ENCODE assay signal across 8 cellular contexts in genomic region chr3:66442254-66443249, GRCh38. TPM values are rescaled to one million over a fixed set of nuclear protein-coding genes. Genes with fewer than 3 reads are reported as not detected.
DNase-seq lines count a peak whose midpoint lies in the region; TF ChIP-seq lines count a peak whose summit lies in the region.

No MANE protein-coding gene starts in this region.

- DNase-seq in GM04504 (ENCODE audit: low read depth) (peak; percentile 71), RPMI7951 (ENCODE audit: low read depth) (peak; percentile 94), fibroblast of peridontal ligament (ENCODE audit: extremely low read depth) (peak; percentile 84), posterior vena cava (ENCODE audit: low spot score) (no peak), epidermal melanocyte (ENCODE audit: insufficient read length, low spot score) (no peak), mesenteric fat pad (ENCODE audit: low spot score) (no peak), GDM1 (lab: John Stamatoyannopoulos, UW) (no peak)

- no peak for TF ChIP-seq CTCF in neutrophil (IDR thresholded peaks at IDR 0.05)

- H3K27me3 ChIP-seq in neutrophil = no peaks in the 10 kb centered on the region

- intact Hi-C loops in posterior vena cava (cut with DNase I) = loop anchor here in 1 of 2 donors (10.0 kb wide), 1 partner anchor 618 kb away; no protein-coding TSS in a partner anchor

- H3K4me1 ChIP-seq in neutrophil (ENCODE audit: control insufficient read depth in 1 of 2, insufficient read depth in 1 of 2, low read depth in 1 of 2, low read length in 1 of 2) = peaks cover 44 to 48% of the 10 kb centered on the region in 2 experiments

- H3K9me3 ChIP-seq in neutrophil = no peaks in the 10 kb centered on the region

- no peaks in the 10 kb centered on the region for H3K36me3 ChIP-seq in neutrophil

- peak overlapping the region; percentile 66 for H3K27ac ChIP-seq in neutrophil

- H3K4me3 ChIP-seq in neutrophil (ENCODE audit: low read depth in 1 of 2, low read length in 1 of 2) = peak overlapping the region in 1 of 2 experiments; percentile 17

RNA-seq across cellular contexts. Expression of gene LRIG1, which starts 58.3 kb away (rescaled TPM):
- 51.9 and 56.7 TPM in 2 replicates for total RNA-seq in RPMI7951 (2014; rRNA removed; shearing (Covaris generic))
- total RNA-seq in posterior vena cava = 10 to 100 TPM; 55.7 to 83.8 TPM
- 25.2 TPM for total RNA-seq in mesenteric fat pad

Comparison
In these comparisons a context has a peak if more than half of its experiments do, and no peak if none do; other contexts are left out.
1. DNase-seq: peak in GM04504 (single experiment), RPMI7951 (single experiment) and fibroblast of peridontal ligament (single experiment); none in posterior vena cava (single experiment), epidermal melanocyte (single experiment), mesenteric fat pad (single experiment) and GDM1 (single experiment).